Comparison of ENCODE assay signal across 20 cellular contexts in genomic region chr2:237210297-237210696, GRCh38.
"Had no signal": no experiment of that assay in that cellular context is flagged by ENCODE, and none has a peak within 500 bp of the region (broad histone marks: within the 10 kb centered on the region; RNA-seq: fewer than 3 reads in every experiment).

No MANE protein-coding gene starts in this region.

- H3K9me3 ChIP-seq: left lung, neutrophil, tibial artery had no signal

- DNase-seq: activated CD4-positive, alpha-beta T cell treated with anti-CD3 and anti-CD28 coated beads, Interleukin-2, amount 50 U/mL, for 4 hours; activated gamma-delta T cell treated with Interleukin-2 at 50 U/mL for 16 hours; activated T-cell treated with anti-CD3 and anti-CD28 coated beads for 4 hours; dermis blood vessel endothelial cell; effector memory CD4-positive, alpha-beta T cell; foreskin keratinocyte; glutamatergic neuron; kidney; left lung; natural killer cell; stimulated activated CD4-positive, alpha-beta T cell treated with anti-CD3 and anti-CD28 coated beads, Interleukin-12 subunit alpha, Interleukin-12 subunit beta, amount 100 ng/mL, for 4 hours; stimulated activated CD4-positive, alpha-beta T cell treated with anti-CD3 and anti-CD28 coated beads, Interleukin-1b, Interleukin-23, amount 100 ng/mL, for 48 hours; stimulated activated CD8-positive, alpha-beta memory T cell treated with anti-CD3 and anti-CD28 coated beads, Interleukin-4, amount 100 ng/mL, for 48 hours; stimulated activated naive CD4-positive, alpha-beta T cell; tibial artery had no signal

- FAIRE-seq: kidney, TTC549 had no signal

- H3K4me3 Mint-ChIP-seq: activated T-helper 1 cell treated with anti-CD3 and anti-CD28 coated beads, Interleukin-12 subunit alpha, Interleukin-12 subunit beta, Interleukin-2, Interleukin-4 antibody, amounts not matched to agents 30 ng/mL and 10 ng/mL and 1 ng/mL, durations not matched to agents 14 hours and 24 hours and 36 hours; natural killer cell had no signal

- H3K4me3 ChIP-seq: left lung, tibial artery had no signal

- H3K36me3 ChIP-seq: left lung, neutrophil, tibial artery had no signal

- H3K4me1 ChIP-seq: foreskin keratinocyte had no signal

- H3K27me3 ChIP-seq: neutrophil, tibial artery had no signal

- H2AFZ ChIP-seq: parathyroid adenoma had no signal

- H3K27ac ChIP-seq: foreskin keratinocyte, neutrophil, parathyroid adenoma, tibial artery had no signal

- H3K36me3 Mint-ChIP-seq: activated naive CD4-positive, alpha-beta T cell treated with anti-CD3 and anti-CD28 coated beads, Interleukin-2, amount 50 U/mL, for 72 hours; natural killer cell had no signal

- H3K9ac ChIP-seq: parathyroid adenoma had no signal

- H3K79me2 ChIP-seq: parathyroid adenoma had no signal

- H3K9me3 Mint-ChIP-seq: activated naive CD4-positive, alpha-beta T cell treated with anti-CD3 and anti-CD28 coated beads, Interleukin-2, amount 50 U/mL, for 72 hours; activated T-helper 1 cell treated with anti-CD3 and anti-CD28 coated beads, Interleukin-12 subunit alpha, Interleukin-12 subunit beta, Interleukin-2, Interleukin-4 antibody, amounts not matched to agents 30 ng/mL and 10 ng/mL and 1 ng/mL, durations not matched to agents 14 hours and 24 hours and 36 hours; natural killer cell had no signal

- H3K27ac Mint-ChIP-seq: activated naive CD4-positive, alpha-beta T cell treated with anti-CD3 and anti-CD28 coated beads, Interleukin-2, amount 50 U/mL, for 72 hours; activated T-helper 1 cell treated with anti-CD3 and anti-CD28 coated beads, Interleukin-12 subunit alpha, Interleukin-12 subunit beta, Interleukin-2, Interleukin-4 antibody, amounts not matched to agents 30 ng/mL and 10 ng/mL and 1 ng/mL, durations not matched to agents 14 hours and 24 hours and 36 hours; natural killer cell had no signal

- ATAC-seq: activated naive CD4-positive, alpha-beta T cell treated with anti-CD3 and anti-CD28 coated beads, Interleukin-2, amount 50 U/mL, for 72 hours; foreskin keratinocyte; left lung; natural killer cell had no signal

- H3K4me1 Mint-ChIP-seq: natural killer cell had no signal
